In genomic region chr17:59751955-59752413, GRCh38 we compare ENCODE assay signal across 10 cellular contexts. TPM values are rescaled to one million over a fixed set of nuclear protein-coding genes. Genes with fewer than 3 reads are reported as not detected.
DNase-seq lines count a peak whose midpoint lies in the region; ATAC-seq, FAIRE-seq and TF ChIP-seq lines count a peak whose summit lies in the region.
"Had no signal": no experiment of that assay in that cellular context is flagged by ENCODE, and none has a peak within 500 bp of the region (broad histone marks: within the 10 kb centered on the region; RNA-seq: fewer than 3 reads in every experiment).

No MANE protein-coding gene starts in this region.

- H3K4me3 Mint-ChIP-seq in natural killer cell treated with Interleukin-12 subunit alpha and Interleukin-12 subunit beta and Interleukin-15 and Interleukin-18, amount 100 ng/mL, for 72 hours, result peak overlapping the region; percentile 85
- H3K4me3 Mint-ChIP-seq in natural killer cell, result no peak overlapping the region

- H3K4me1 Mint-ChIP-seq in natural killer cell treated with Interleukin-12 subunit alpha and Interleukin-12 subunit beta and Interleukin-15 and Interleukin-18, amount 100 ng/mL, for 72 hours (ENCODE audit: low read depth in 2 of 2), result peaks cover 39 to 46% of the 10 kb centered on the region in 2 donors
- H3K4me1 Mint-ChIP-seq in natural killer cell, result peaks cover 0 to 3% of the 10 kb centered on the region in 2 donors

- ATAC-seq in natural killer cell treated with Interleukin-12 subunit alpha and Interleukin-12 subunit beta and Interleukin-15 and Interleukin-18, amount 100 ng/mL, for 72 hours, result peak; percentile 58 to 86
- no peak for ATAC-seq in natural killer cell
- peak; percentile 32 for ATAC-seq in HG03565 (IDR thresholded peaks at IDR 0.05; ENCODE audit: unreplicated experiment)
- ATAC-seq in activated naive CD4-positive, alpha-beta T cell treated with anti-CD3 and anti-CD28 coated beads, Interleukin-2, amount 50 U/mL, for 72 hours, result peak; percentile 46 to 76
- ATAC-seq in stimulated activated naive CD8-positive, alpha-beta T cell treated with anti-CD3 and anti-CD28 coated beads, Interleukin-15, Interleukin-2, amounts not matched to agents 100 U/mL and 50 U/mL, for 24 hours, result peak; percentile 29
- no peak for ATAC-seq in GM19351 (IDR thresholded peaks at IDR 0.05; ENCODE audit: unreplicated experiment)
- ATAC-seq: left cardiac atrium had no signal

- no peaks in the 10 kb centered on the region for H3K9me3 Mint-ChIP-seq in natural killer cell treated with Interleukin-12 subunit alpha and Interleukin-12 subunit beta and Interleukin-15 and Interleukin-18, amount 100 ng/mL, for 72 hours
- no peaks in the 10 kb centered on the region for H3K9me3 Mint-ChIP-seq in natural killer cell
- no peaks in the 10 kb centered on the region for H3K9me3 Mint-ChIP-seq in activated naive CD4-positive, alpha-beta T cell treated with anti-CD3 and anti-CD28 coated beads, Interleukin-2, amount 50 U/mL, for 72 hours

- TF ChIP-seq POLR2A in H54 (IDR thresholded peaks at IDR 0.05; ENCODE audit: low read depth, low read length), result no peak

- no peak for TF ChIP-seq CTCF in natural killer cell (IDR thresholded peaks at IDR 0.05)

- peaks cover 4% of the 10 kb centered on the region for H3K36me3 Mint-ChIP-seq in natural killer cell treated with Interleukin-12 subunit alpha and Interleukin-12 subunit beta and Interleukin-15 and Interleukin-18, amount 100 ng/mL, for 72 hours
- no peaks in the 10 kb centered on the region for H3K36me3 Mint-ChIP-seq in natural killer cell
- H3K36me3 Mint-ChIP-seq in activated naive CD4-positive, alpha-beta T cell treated with anti-CD3 and anti-CD28 coated beads, Interleukin-2, amount 50 U/mL, for 72 hours, result peaks cover 11 to 23% of the 10 kb centered on the region in 2 donors

- intact Hi-C loops in natural killer cell (cut with micrococcal nuclease), result loop anchor here (5.0 kb wide), 2 partner anchors 85 to 285 kb away; no protein-coding TSS in a partner anchor

- no peak for FAIRE-seq in H54 (lab: Jason Lieb, UNC)

- no peak for DNase-seq in natural killer cell treated with Interleukin-12 subunit alpha and Interleukin-12 subunit beta and Interleukin-15 and Interleukin-18, amount 100 ng/mL, for 72 hours (ENCODE audit: low spot score)
- DNase-seq in natural killer cell (no peak), H54 (ENCODE audit: insufficient read length, low spot score) (no peak), NCI-H1048 (lab: John Stamatoyannopoulos, UW) (no peak)
- DNase-seq in activated naive CD4-positive, alpha-beta T cell treated with anti-CD3 and anti-CD28 coated beads, Interleukin-2, amount 50 U/mL, for 72 hours (ENCODE audit: low spot score in 2 of 2), result no peak
- no peak for DNase-seq in stimulated activated naive CD8-positive, alpha-beta T cell treated with anti-CD3 and anti-CD28 coated beads, Interleukin-15, Interleukin-2, amounts not matched to agents 100 U/mL and 50 U/mL, for 24 hours
- DNase-seq: foreskin melanocyte, left cardiac atrium had no signal

- peak overlapping the region; percentile 98 for H3K27ac Mint-ChIP-seq in natural killer cell treated with Interleukin-12 subunit alpha and Interleukin-12 subunit beta and Interleukin-15 and Interleukin-18, amount 100 ng/mL, for 72 hours
- no peak overlapping the region for H3K27ac Mint-ChIP-seq in natural killer cell
- peak overlapping the region; percentile 100 for H3K27ac Mint-ChIP-seq in activated naive CD4-positive, alpha-beta T cell treated with anti-CD3 and anti-CD28 coated beads, Interleukin-2, amount 50 U/mL, for 72 hours

- no peaks in the 10 kb centered on the region for H3K27me3 Mint-ChIP-seq in natural killer cell treated with Interleukin-12 subunit alpha and Interleukin-12 subunit beta and Interleukin-15 and Interleukin-18, amount 100 ng/mL, for 72 hours
- H3K27me3 Mint-ChIP-seq in natural killer cell (ENCODE audit: low read depth in 2 of 2), result no peaks in the 10 kb centered on the region

RNA-seq across cellular contexts. Expression of gene VMP1, which starts 44.5 kb away (rescaled TPM):
- total RNA-seq in natural killer cell treated with Interleukin-12 subunit alpha and Interleukin-12 subunit beta and Interleukin-15 and Interleukin-18, amount 100 ng/mL, for 72 hours, result 100 to 1,000 TPM; 225 to 292 TPM
- 100 to 1,000 TPM; 136 to 175 (median 162) TPM for total RNA-seq in natural killer cell
- total RNA-seq in activated naive CD4-positive, alpha-beta T cell treated with anti-CD3 and anti-CD28 coated beads, Interleukin-2, amount 50 U/mL, for 72 hours, result 100 to 1,000 TPM; 344 to 725 TPM

RNA-seq across cellular contexts. Expression of gene PTRH2, which starts 44.8 kb away (rescaled TPM):
- 10 to 100 TPM; 25.8 to 48.8 TPM for total RNA-seq in natural killer cell treated with Interleukin-12 subunit alpha and Interleukin-12 subunit beta and Interleukin-15 and Interleukin-18, amount 100 ng/mL, for 72 hours
- total RNA-seq in natural killer cell, result 10 to 100 TPM in 1 of 3 donors, 1 to 10 TPM in 2; 5.9 to 10.5 (median 6.6) TPM
- 10 to 100 TPM; 18.9 to 42.8 TPM for total RNA-seq in activated naive CD4-positive, alpha-beta T cell treated with anti-CD3 and anti-CD28 coated beads, Interleukin-2, amount 50 U/mL, for 72 hours

Comparison
In these comparisons a context has a peak if more than half of its experiments do, and no peak if none do; other contexts are left out.
1. ATAC-seq: peak in natural killer cell treated with Interleukin-12 subunit alpha and Interleukin-12 subunit beta and Interleukin-15 and Interleukin-18, amount 100 ng/mL, for 72 hours (2 of 2), HG03565 (single experiment), activated naive CD4-positive, alpha-beta T cell treated with anti-CD3 and anti-CD28 coated beads, Interleukin-2, amount 50 U/mL, for 72 hours (2 of 2) and stimulated activated naive CD8-positive, alpha-beta T cell treated with anti-CD3 and anti-CD28 coated beads, Interleukin-15, Interleukin-2, amounts not matched to agents 100 U/mL and 50 U/mL, for 24 hours (single experiment); none in natural killer cell (0 of 3) and GM19351 (single experiment).
2. H3K27ac Mint-ChIP-seq: peak in natural killer cell treated with Interleukin-12 subunit alpha and Interleukin-12 subunit beta and Interleukin-15 and Interleukin-18, amount 100 ng/mL, for 72 hours (2 of 2) and activated naive CD4-positive, alpha-beta T cell treated with anti-CD3 and anti-CD28 coated beads, Interleukin-2, amount 50 U/mL, for 72 hours (2 of 2); none in natural killer cell (0 of 2).